ENCODE assay signal across 1 cellular context in genomic region chr17:35731239-35731931, GRCh38.
TF ChIP-seq lines count a peak whose summit lies in the region.

A gene with protein sequence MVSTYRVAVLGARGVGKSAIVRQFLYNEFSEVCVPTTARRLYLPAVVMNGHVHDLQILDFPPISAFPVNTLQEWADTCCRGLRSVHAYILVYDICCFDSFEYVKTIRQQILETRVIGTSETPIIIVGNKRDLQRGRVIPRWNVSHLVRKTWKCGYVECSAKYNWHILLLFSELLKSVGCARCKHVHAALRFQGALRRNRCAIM (plus strand): TSS chr17:35731639. CDS start chr17:35735185, 3,546 bp downstream.

TF ChIP-seq in K562, 482 proteins besides CTCF, POLR2A, EP300 and RAD21 (continued from another document and continues in another):
- TF ChIP-seq, protein P1, sequence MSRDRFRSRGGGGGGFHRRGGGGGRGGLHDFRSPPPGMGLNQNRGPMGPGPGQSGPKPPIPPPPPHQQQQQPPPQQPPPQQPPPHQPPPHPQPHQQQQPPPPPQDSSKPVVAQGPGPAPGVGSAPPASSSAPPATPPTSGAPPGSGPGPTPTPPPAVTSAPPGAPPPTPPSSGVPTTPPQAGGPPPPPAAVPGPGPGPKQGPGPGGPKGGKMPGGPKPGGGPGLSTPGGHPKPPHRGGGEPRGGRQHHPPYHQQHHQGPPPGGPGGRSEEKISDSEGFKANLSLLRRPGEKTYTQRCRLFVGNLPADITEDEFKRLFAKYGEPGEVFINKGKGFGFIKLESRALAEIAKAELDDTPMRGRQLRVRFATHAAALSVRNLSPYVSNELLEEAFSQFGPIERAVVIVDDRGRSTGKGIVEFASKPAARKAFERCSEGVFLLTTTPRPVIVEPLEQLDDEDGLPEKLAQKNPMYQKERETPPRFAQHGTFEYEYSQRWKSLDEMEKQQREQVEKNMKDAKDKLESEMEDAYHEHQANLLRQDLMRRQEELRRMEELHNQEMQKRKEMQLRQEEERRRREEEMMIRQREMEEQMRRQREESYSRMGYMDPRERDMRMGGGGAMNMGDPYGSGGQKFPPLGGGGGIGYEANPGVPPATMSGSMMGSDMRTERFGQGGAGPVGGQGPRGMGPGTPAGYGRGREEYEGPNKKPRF (IDR thresholded peaks at IDR 0.05; ENCODE audit: low read depth, low read length): no peak
- TF ChIP-seq, protein P2, sequence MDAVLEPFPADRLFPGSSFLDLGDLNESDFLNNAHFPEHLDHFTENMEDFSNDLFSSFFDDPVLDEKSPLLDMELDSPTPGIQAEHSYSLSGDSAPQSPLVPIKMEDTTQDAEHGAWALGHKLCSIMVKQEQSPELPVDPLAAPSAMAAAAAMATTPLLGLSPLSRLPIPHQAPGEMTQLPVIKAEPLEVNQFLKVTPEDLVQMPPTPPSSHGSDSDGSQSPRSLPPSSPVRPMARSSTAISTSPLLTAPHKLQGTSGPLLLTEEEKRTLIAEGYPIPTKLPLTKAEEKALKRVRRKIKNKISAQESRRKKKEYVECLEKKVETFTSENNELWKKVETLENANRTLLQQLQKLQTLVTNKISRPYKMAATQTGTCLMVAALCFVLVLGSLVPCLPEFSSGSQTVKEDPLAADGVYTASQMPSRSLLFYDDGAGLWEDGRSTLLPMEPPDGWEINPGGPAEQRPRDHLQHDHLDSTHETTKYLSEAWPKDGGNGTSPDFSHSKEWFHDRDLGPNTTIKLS (IDR thresholded peaks at IDR 0.05; ENCODE audit: borderline replicate concordance, low read depth): no peak
- TF ChIP-seq HDAC8 (tag; IDR thresholded peaks at IDR 0.05) (no peak), FOXA1 (IDR thresholded peaks at IDR 0.05; ENCODE audit: borderline replicate concordance) (no peak), POLR3A (IDR thresholded peaks at IDR 0.05; ENCODE audit: borderline replicate concordance, extremely low read depth, insufficient read depth, insufficient read length) (no peak), ETS2 (tag; IDR thresholded peaks at IDR 0.05; ENCODE audit: borderline replicate concordance, poor library complexity, severe bottlenecking) (no peak), CREM (IDR thresholded peaks at IDR 0.05; ENCODE audit: low read depth) (peak; percentile 39; the same call in 1 of the 2 replicates), SREBF1 (IDR thresholded peaks at IDR 0.05; ENCODE audit: borderline replicate concordance, low read depth, low read length) (no peak), HOXB6 (CRISPR knock-in tag; IDR thresholded peaks at IDR 0.05; ENCODE audit: borderline replicate concordance) (no peak), ZBTB12 (CRISPR knock-in tag; IDR thresholded peaks at IDR 0.05) (no peak), ASH1L (IDR thresholded peaks at IDR 0.05; ENCODE audit: borderline replicate concordance, low read depth, partially characterized antibody) (no peak), HLTF (IDR thresholded peaks at IDR 0.05) (no peak), ZNF316 (IDR thresholded peaks at IDR 0.05) (no peak), ZFPM2 (CRISPR knock-in tag; IDR thresholded peaks at IDR 0.05) (no peak), EGR1 (conservative IDR thresholded peaks at IDR 0.05) (peak; percentile 84), NBN (IDR thresholded peaks at IDR 0.05; ENCODE audit: low read depth) (no peak), ZNF449 (CRISPR knock-in tag; IDR thresholded peaks at IDR 0.05) (no peak), E2F6 (IDR thresholded peaks at IDR 0.05; ENCODE audit: borderline replicate concordance in 1 of 2, extremely low read depth in 1 of 2, insufficient read depth in 1 of 2, insufficient read length in 1 of 2, low read depth in 1 of 2, low read length in 1 of 2, poor library complexity in 1 of 2, severe bottlenecking in 1 of 2) (peak in 1 of 2 experiments; percentile 55), CBX8 (IDR thresholded peaks at IDR 0.05; ENCODE audit: borderline replicate concordance, extremely low read depth, low read depth, low read length, poor library complexity, severe bottlenecking) (no peak), TGIF2 (CRISPR knock-in tag; IDR thresholded peaks at IDR 0.05) (no peak), TCF7 (IDR thresholded peaks at IDR 0.05; ENCODE audit: borderline replicate concordance) (no peak), KLF10 (CRISPR knock-in tag; IDR thresholded peaks at IDR 0.05) (no peak), RB1 (IDR thresholded peaks at IDR 0.05; ENCODE audit: low read depth) (0 out of 2 replicates have a peak, but pooled peaks have one; percentile 65), LCOR (CRISPR knock-in tag; IDR thresholded peaks at IDR 0.05) (no peak), MYC (IDR thresholded peaks at IDR 0.05; ENCODE audit: low read depth, low read length) (no peak), MYC (CRISPR knock-in tag; IDR thresholded peaks at IDR 0.05; ENCODE audit: borderline replicate concordance, low read depth) (no peak), SIX5 (IDR thresholded peaks at IDR 0.05; ENCODE audit: borderline replicate concordance in 1 of 2, insufficient read depth in 1 of 2, low read depth in 1 of 2, low read length in 2 of 2) (no peak), ZNF740 (CRISPR knock-in tag; IDR thresholded peaks at IDR 0.05) (peak; percentile 48; the same call in 1 of the 2 replicates), ZNF740 (tag; IDR thresholded peaks at IDR 0.05) (peak in 1 of 2 experiments; percentile 45; a peak in 1 of 4 replicates), ZNF644 (tag; IDR thresholded peaks at IDR 0.05; ENCODE audit: low read depth) (no peak), ZBTB7A (IDR thresholded peaks at IDR 0.05; ENCODE audit: borderline replicate concordance, control insufficient read depth, low read depth, low read length) (peak; percentile 60; the same call in 1 of the 2 replicates), DPF2 (IDR thresholded peaks at IDR 0.05) (no peak), GATAD2A (IDR thresholded peaks at IDR 0.05) (no peak), SPI1 (IDR thresholded peaks at IDR 0.05; ENCODE audit: borderline replicate concordance, low read depth, low read length) (no peak), POLR2G (IDR thresholded peaks at IDR 0.05; ENCODE audit: low read depth, low read length) (peak; percentile 46; the same call in 1 of the 2 replicates), BRD4 (IDR thresholded peaks at IDR 0.05) (no peak), XRCC3 (IDR thresholded peaks at IDR 0.05) (no peak), MAZ (CRISPR knock-in tag; conservative IDR thresholded peaks at IDR 0.05 in 1 of 2, IDR thresholded peaks at IDR 0.05 in 1 of 2) (peak in 1 of 2 experiments; percentile 43; a peak in 1 of 4 replicates), KLF1 (tag; IDR thresholded peaks at IDR 0.05) (no peak), CTBP1 (IDR thresholded peaks at IDR 0.05; ENCODE audit: borderline replicate concordance) (no peak), PCBP2 (IDR thresholded peaks at IDR 0.05; ENCODE audit: low read depth, low read length, poor library complexity, severe bottlenecking) (no peak)
- TF ChIP-seq, protein P3, sequence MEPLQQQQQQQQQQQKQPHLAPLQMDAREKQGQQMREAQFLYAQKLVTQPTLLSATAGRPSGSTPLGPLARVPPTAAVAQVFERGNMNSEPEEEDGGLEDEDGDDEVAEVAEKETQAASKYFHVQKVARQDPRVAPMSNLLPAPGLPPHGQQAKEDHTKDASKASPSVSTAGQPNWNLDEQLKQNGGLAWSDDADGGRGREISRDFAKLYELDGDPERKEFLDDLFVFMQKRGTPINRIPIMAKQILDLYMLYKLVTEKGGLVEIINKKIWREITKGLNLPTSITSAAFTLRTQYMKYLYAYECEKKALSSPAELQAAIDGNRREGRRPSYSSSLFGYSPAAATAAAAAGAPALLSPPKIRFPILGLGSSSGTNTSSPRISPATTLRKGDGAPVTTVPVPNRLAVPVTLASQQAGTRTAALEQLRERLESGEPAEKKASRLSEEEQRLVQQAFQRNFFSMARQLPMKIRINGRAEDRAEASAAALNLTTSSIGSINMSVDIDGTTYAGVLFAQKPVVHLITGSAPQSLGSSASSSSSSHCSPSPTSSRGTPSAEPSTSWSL (CRISPR knock-in tag; IDR thresholded peaks at IDR 0.05; ENCODE audit: borderline replicate concordance): no peak
- TF ChIP-seq, protein P4, sequence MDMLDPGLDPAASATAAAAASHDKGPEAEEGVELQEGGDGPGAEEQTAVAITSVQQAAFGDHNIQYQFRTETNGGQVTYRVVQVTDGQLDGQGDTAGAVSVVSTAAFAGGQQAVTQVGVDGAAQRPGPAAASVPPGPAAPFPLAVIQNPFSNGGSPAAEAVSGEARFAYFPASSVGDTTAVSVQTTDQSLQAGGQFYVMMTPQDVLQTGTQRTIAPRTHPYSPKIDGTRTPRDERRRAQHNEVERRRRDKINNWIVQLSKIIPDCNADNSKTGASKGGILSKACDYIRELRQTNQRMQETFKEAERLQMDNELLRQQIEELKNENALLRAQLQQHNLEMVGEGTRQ (CRISPR knock-in tag; IDR thresholded peaks at IDR 0.05): no peak
- TF ChIP-seq, protein P5, sequence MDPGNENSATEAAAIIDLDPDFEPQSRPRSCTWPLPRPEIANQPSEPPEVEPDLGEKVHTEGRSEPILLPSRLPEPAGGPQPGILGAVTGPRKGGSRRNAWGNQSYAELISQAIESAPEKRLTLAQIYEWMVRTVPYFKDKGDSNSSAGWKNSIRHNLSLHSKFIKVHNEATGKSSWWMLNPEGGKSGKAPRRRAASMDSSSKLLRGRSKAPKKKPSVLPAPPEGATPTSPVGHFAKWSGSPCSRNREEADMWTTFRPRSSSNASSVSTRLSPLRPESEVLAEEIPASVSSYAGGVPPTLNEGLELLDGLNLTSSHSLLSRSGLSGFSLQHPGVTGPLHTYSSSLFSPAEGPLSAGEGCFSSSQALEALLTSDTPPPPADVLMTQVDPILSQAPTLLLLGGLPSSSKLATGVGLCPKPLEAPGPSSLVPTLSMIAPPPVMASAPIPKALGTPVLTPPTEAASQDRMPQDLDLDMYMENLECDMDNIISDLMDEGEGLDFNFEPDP (CRISPR knock-in tag; IDR thresholded peaks at IDR 0.05): no peak
- TF ChIP-seq, protein P6, sequence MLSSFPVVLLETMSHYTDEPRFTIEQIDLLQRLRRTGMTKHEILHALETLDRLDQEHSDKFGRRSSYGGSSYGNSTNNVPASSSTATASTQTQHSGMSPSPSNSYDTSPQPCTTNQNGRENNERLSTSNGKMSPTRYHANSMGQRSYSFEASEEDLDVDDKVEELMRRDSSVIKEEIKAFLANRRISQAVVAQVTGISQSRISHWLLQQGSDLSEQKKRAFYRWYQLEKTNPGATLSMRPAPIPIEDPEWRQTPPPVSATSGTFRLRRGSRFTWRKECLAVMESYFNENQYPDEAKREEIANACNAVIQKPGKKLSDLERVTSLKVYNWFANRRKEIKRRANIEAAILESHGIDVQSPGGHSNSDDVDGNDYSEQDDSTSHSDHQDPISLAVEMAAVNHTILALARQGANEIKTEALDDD (IDR thresholded peaks at IDR 0.05): no peak
- TF ChIP-seq, protein P7, sequence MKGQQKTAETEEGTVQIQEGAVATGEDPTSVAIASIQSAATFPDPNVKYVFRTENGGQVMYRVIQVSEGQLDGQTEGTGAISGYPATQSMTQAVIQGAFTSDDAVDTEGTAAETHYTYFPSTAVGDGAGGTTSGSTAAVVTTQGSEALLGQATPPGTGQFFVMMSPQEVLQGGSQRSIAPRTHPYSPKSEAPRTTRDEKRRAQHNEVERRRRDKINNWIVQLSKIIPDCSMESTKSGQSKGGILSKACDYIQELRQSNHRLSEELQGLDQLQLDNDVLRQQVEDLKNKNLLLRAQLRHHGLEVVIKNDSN (CRISPR knock-in tag; IDR thresholded peaks at IDR 0.05): no peak
- TF ChIP-seq, protein P8, sequence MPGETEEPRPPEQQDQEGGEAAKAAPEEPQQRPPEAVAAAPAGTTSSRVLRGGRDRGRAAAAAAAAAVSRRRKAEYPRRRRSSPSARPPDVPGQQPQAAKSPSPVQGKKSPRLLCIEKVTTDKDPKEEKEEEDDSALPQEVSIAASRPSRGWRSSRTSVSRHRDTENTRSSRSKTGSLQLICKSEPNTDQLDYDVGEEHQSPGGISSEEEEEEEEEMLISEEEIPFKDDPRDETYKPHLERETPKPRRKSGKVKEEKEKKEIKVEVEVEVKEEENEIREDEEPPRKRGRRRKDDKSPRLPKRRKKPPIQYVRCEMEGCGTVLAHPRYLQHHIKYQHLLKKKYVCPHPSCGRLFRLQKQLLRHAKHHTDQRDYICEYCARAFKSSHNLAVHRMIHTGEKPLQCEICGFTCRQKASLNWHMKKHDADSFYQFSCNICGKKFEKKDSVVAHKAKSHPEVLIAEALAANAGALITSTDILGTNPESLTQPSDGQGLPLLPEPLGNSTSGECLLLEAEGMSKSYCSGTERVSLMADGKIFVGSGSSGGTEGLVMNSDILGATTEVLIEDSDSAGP (CRISPR knock-in tag; IDR thresholded peaks at IDR 0.05): no peak
